In genomic region chr7:151351027-151351426, GRCh38 we compare ENCODE assay signal across 9 cellular contexts. TPM values are rescaled to one million over a fixed set of nuclear protein-coding genes. Genes with fewer than 3 reads are reported as not detected.
DNase-seq lines count a peak whose midpoint lies in the region; ATAC-seq and TF ChIP-seq lines count a peak whose summit lies in the region.
"Had no signal": no experiment of that assay in that cellular context is flagged by ENCODE, and none has a peak within 500 bp of the region (broad histone marks: within the 10 kb centered on the region; RNA-seq: fewer than 3 reads in every experiment).

No MANE protein-coding gene starts in this region.

- no peak overlapping the region for H3K27ac ChIP-seq in mesenchymal stem cell (ENCODE audit: low read length, poor library complexity, severe bottlenecking)

- 62% methylated on average over 8 of the region's 8 CpGs for WGBS in mesenchymal stem cell

- no peak overlapping the region for H4K8ac ChIP-seq in mesenchymal stem cell (ENCODE audit: low read length)

- H2AFZ ChIP-seq in mesenchymal stem cell (ENCODE audit: low read depth, low read length) = no peak overlapping the region

- no peak overlapping the region for H4K91ac ChIP-seq in mesenchymal stem cell (ENCODE audit: low read length)

- peaks cover 4% of the 10 kb centered on the region for H3K4me1 ChIP-seq in mesenchymal stem cell (ENCODE audit: control insufficient read depth, insufficient read depth, low read depth, low read length)

- peaks cover 51 to 89% of the 10 kb centered on the region in 2 experiments for H3K36me3 ChIP-seq in mesenchymal stem cell (ENCODE audit: control insufficient read depth in 1 of 2, insufficient read depth in 2 of 2, low read depth in 1 of 2, low read length in 2 of 2)

- H3K4me1 Mint-ChIP-seq in progenitor cell of endocrine pancreas (ENCODE audit: low read depth) = peaks cover 7% of the 10 kb centered on the region

- no peak overlapping the region for H2AK5ac ChIP-seq in mesenchymal stem cell (ENCODE audit: low read length, severe bottlenecking)

- H3K4me2 ChIP-seq in mesenchymal stem cell (ENCODE audit: low read length, poor library complexity, severe bottlenecking) = no peak overlapping the region

- no peak overlapping the region for H3K4me3 Mint-ChIP-seq in progenitor cell of endocrine pancreas (ENCODE audit: low read depth)

- peak; percentile 50 for DNase-seq in DMS53 (lab: John Stamatoyannopoulos, UW)
- peak; percentile 22 for DNase-seq in MV-4-11 (lab: John Stamatoyannopoulos, UW)
- DNase-seq in activated naive CD4-positive, alpha-beta T cell treated with Interleukin-2 at 50 U/mL for 16 hours = peak; percentile 48
- no peak for DNase-seq in progenitor cell of endocrine pancreas (ENCODE audit: low spot score, unreplicated experiment)
- DNase-seq in mesenchymal stem cell = no peak
- DNase-seq in NCI-H446 (lab: John Stamatoyannopoulos, UW) = no peak
- DNase-seq in mucosa of gallbladder (ENCODE audit: low spot score) = no peak

- no peak overlapping the region for H3K14ac ChIP-seq in mesenchymal stem cell (ENCODE audit: low read length in 2 of 2)

- H3K27me3 Mint-ChIP-seq in progenitor cell of endocrine pancreas = no peaks in the 10 kb centered on the region

- H2BK15ac ChIP-seq in mesenchymal stem cell (ENCODE audit: low read depth, poor library complexity, severe bottlenecking) = no peak overlapping the region

- no peak overlapping the region for H3K18ac ChIP-seq in mesenchymal stem cell (ENCODE audit: low read depth in 1 of 2, low read length in 2 of 2)

- H3K36me3 Mint-ChIP-seq in progenitor cell of endocrine pancreas (ENCODE audit: insufficient read depth) = peaks cover 19% of the 10 kb centered on the region

- H2BK12ac ChIP-seq in mesenchymal stem cell (ENCODE audit: low read length in 2 of 2) = no peak overlapping the region

- no peaks in the 10 kb centered on the region for H3K27me3 ChIP-seq in mesenchymal stem cell (ENCODE audit: control insufficient read depth in 1 of 2, insufficient read depth in 1 of 2, low read length in 2 of 2)

- H3K4ac ChIP-seq in mesenchymal stem cell (ENCODE audit: low read depth in 1 of 2, low read length in 2 of 2) = no peak overlapping the region

- H2BK5ac ChIP-seq in mesenchymal stem cell (ENCODE audit: low read depth, low read length, poor library complexity, severe bottlenecking) = no peak overlapping the region

- no peak overlapping the region for H3K23ac ChIP-seq in mesenchymal stem cell (ENCODE audit: low read length in 2 of 2)

- H3K9ac ChIP-seq in mesenchymal stem cell (ENCODE audit: low read length) = no peak overlapping the region

- no peak overlapping the region for H3K27ac Mint-ChIP-seq in progenitor cell of endocrine pancreas

- H3K79me1 ChIP-seq in mesenchymal stem cell (replicated peaks; ENCODE audit: low read length, poor library complexity, severe bottlenecking) = peaks cover 35% of the 10 kb centered on the region

- H3K4me3 ChIP-seq in mesenchymal stem cell (ENCODE audit: insufficient read depth in 1 of 2, low read depth in 1 of 2, low read length in 2 of 2) = no peak overlapping the region

- no peaks in the 10 kb centered on the region for H3K9me3 ChIP-seq in mesenchymal stem cell (ENCODE audit: control insufficient read depth, low read length)

- no peak overlapping the region for H2BK120ac ChIP-seq in mesenchymal stem cell (ENCODE audit: low read depth, low read length)

- TF ChIP-seq CTCF in progenitor cell of endocrine pancreas (IDR thresholded peaks at IDR 0.05; ENCODE audit: unreplicated experiment) = peak; percentile 28

- no peaks in the 10 kb centered on the region for H3K9me3 Mint-ChIP-seq in progenitor cell of endocrine pancreas (ENCODE audit: low read depth)

- no peak for ATAC-seq in GM18873 (IDR thresholded peaks at IDR 0.05; ENCODE audit: low FRiP score, unreplicated experiment)

RNA-seq across cellular contexts. Expression of gene NUB1, which starts 9.4 kb away (rescaled TPM):
- total RNA-seq in progenitor cell of endocrine pancreas = 49.0 and 53.5 TPM in 2 replicates
- polyA plus RNA-seq in mesenchymal stem cell (2013, experiment 1 of 2) = 48.2 TPM
- 46.8 TPM for polyA plus RNA-seq in mesenchymal stem cell (2013, experiment 2 of 2)
- total RNA-seq in mucosa of gallbladder = 52.4 TPM

RNA-seq across cellular contexts. Expression of gene WDR86, which starts 58.8 kb away (rescaled TPM):
- total RNA-seq in progenitor cell of endocrine pancreas = 80.6 and 82.9 TPM in 2 replicates
- polyA plus RNA-seq in mesenchymal stem cell (2013, experiment 1 of 2) = 0.04 TPM
- 0.05 TPM for polyA plus RNA-seq in mesenchymal stem cell (2013, experiment 2 of 2)
- total RNA-seq in mucosa of gallbladder = 2.9 TPM
- total RNA-seq: activated CD8-positive, alpha-beta memory T cell treated with anti-CD3 and anti-CD28 coated beads for 36 hours had no signal

Comparison
In these comparisons a context has a peak if more than half of its experiments do, and no peak if none do; other contexts are left out.
1. DNase-seq: peak in DMS53 (single experiment), MV-4-11 (single experiment) and activated naive CD4-positive, alpha-beta T cell treated with Interleukin-2 at 50 U/mL for 16 hours (single experiment); none in progenitor cell of endocrine pancreas (single experiment), mesenchymal stem cell (single experiment), NCI-H446 (0 of 2) and mucosa of gallbladder (single experiment).
2. RNA of gene WDR86, which starts 58.8 kb away (total RNA-seq): 80.6 to 82.9 TPM in progenitor cell of endocrine pancreas; 2.9 TPM in mucosa of gallbladder (single experiment); every median in the first group is over 10 times any median in the second.